23 cellular contexts compared by ENCODE assay signal in genomic region chr4:54496412-54496811, GRCh38.
"Had no signal": no experiment of that assay in that cellular context is flagged by ENCODE, and none has a peak within 500 bp of the region (broad histone marks: within the 10 kb centered on the region; RNA-seq: fewer than 3 reads in every experiment).

No MANE protein-coding gene starts in this region.

- H3K36me3 ChIP-seq: esophagus squamous epithelium, gastroesophageal sphincter, ovary, prostate gland, spleen had no signal

- FAIRE-seq: colon, endothelial cell of umbilical vein, islet of Langerhans had no signal

- H3K27ac Mint-ChIP-seq: activated naive CD8-positive, alpha-beta T cell treated with anti-CD3 and anti-CD28 coated beads for 36 hours; natural killer cell treated with Interleukin-12 subunit alpha and Interleukin-12 subunit beta and Interleukin-15 and Interleukin-18, amount 100 ng/mL, for 72 hours had no signal

- H3K27me3 ChIP-seq: esophagus squamous epithelium, gastroesophageal sphincter, ovary, spleen had no signal

- H3K27ac ChIP-seq: esophagus squamous epithelium, gastroesophageal sphincter, ovary, prostate gland, spleen had no signal

- H3K4me3 Mint-ChIP-seq: activated naive CD8-positive, alpha-beta T cell treated with anti-CD3 and anti-CD28 coated beads for 36 hours; central memory CD8-positive, alpha-beta T cell; natural killer cell treated with Interleukin-12 subunit alpha and Interleukin-12 subunit beta and Interleukin-15 and Interleukin-18, amount 100 ng/mL, for 72 hours had no signal

- H3K36me3 Mint-ChIP-seq: activated naive CD8-positive, alpha-beta T cell treated with anti-CD3 and anti-CD28 coated beads for 36 hours; natural killer cell treated with Interleukin-12 subunit alpha and Interleukin-12 subunit beta and Interleukin-15 and Interleukin-18, amount 100 ng/mL, for 72 hours had no signal

- H3K4me1 ChIP-seq: gastroesophageal sphincter, prostate gland, spleen had no signal

- H3K4me3 ChIP-seq: esophagus squamous epithelium, gastroesophageal sphincter, ovary, prostate gland, spleen had no signal

- H3K9me3 ChIP-seq: esophagus squamous epithelium, gastroesophageal sphincter, ovary, prostate gland, spleen had no signal

- DNase-seq: activated CD4-positive, alpha-beta T cell treated with anti-CD3 and anti-CD28 coated beads for 4 hours; activated CD4-positive, alpha-beta T cell treated with anti-CD3 and anti-CD28 coated beads, Interleukin-2, amount 50 U/mL, for 48 hours; activated CD4-positive, CD25-positive, alpha-beta regulatory T cell; activated naive CD4-positive, alpha-beta T cell; activated naive CD8-positive, alpha-beta T cell treated with anti-CD3 and anti-CD28 coated beads for 36 hours; effector memory CD4-positive, alpha-beta T cell; esophagus squamous epithelium; head of caudate nucleus; hypothalamus; left ventricle myocardium superior; mammary epithelial cell; ovary; spleen; stimulated activated CD4-positive, alpha-beta T cell treated with anti-CD3 and anti-CD28 coated beads, Interleukin-4, amount 100 ng/mL, for 1 hour; stimulated activated naive CD8-positive, alpha-beta T cell treated with anti-CD3 and anti-CD28 coated beads, Interleukin-15, Interleukin-2, amounts not matched to agents 100 U/mL and 50 U/mL, for 24 hours; T1000 had no signal

- H3K9me3 Mint-ChIP-seq: activated naive CD8-positive, alpha-beta T cell treated with anti-CD3 and anti-CD28 coated beads for 36 hours; natural killer cell treated with Interleukin-12 subunit alpha and Interleukin-12 subunit beta and Interleukin-15 and Interleukin-18, amount 100 ng/mL, for 72 hours had no signal

- H3K4me1 Mint-ChIP-seq: activated naive CD8-positive, alpha-beta T cell treated with anti-CD3 and anti-CD28 coated beads for 36 hours; central memory CD8-positive, alpha-beta T cell had no signal

- ATAC-seq: gastroesophageal sphincter; left ventricle myocardium superior; natural killer cell treated with Interleukin-12 subunit alpha and Interleukin-12 subunit beta and Interleukin-15 and Interleukin-18, amount 100 ng/mL, for 72 hours; stimulated activated naive CD8-positive, alpha-beta T cell treated with anti-CD3 and anti-CD28 coated beads, Interleukin-15, Interleukin-2, amounts not matched to agents 100 U/mL and 50 U/mL, for 24 hours had no signal
